2 cellular contexts compared by ENCODE assay signal in the genomic region with DNA sequence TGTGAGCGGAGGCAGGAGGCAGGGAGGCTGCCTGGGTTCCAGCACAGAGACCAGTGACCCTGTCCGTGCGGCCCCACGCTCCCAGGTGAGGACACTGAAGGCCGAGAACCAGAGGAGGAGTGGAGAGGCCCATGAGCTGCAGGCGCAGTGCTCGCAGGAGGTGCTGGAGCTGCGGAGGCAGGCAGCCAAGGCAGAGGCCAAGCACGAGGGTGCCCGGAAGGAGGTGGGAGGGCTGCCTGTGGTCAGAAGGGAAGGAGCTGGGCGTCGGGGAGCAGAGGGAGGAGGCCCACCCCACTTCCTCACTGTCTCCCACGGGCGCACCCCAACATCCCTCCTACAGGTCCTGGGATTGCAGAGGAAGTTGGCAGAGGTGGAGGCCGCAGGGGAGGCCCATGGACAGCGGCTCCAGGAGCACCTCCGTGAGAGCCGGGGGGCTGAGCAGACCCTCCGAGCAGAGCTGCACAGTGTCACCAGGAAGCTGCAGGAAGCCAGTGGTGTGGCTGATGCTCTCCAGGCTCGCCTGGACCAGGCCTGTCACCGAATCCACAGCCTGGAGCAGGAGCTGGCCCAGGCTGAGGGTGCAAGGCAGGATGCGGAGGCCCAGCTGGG.
TF ChIP-seq lines count a peak whose summit lies in the region.

No MANE protein-coding gene starts in this region.

TF ChIP-seq in HepG2, 621 proteins besides CTCF, POLR2A, EP300 and RAD21 (continues in another document):
- no peak for TF ChIP-seq SP4 (CRISPR knock-in tag; IDR thresholded peaks at IDR 0.05)
- TF ChIP-seq ZNF576 (CRISPR knock-in tag; IDR thresholded peaks at IDR 0.05) = no peak
- TF ChIP-seq, protein P1, sequence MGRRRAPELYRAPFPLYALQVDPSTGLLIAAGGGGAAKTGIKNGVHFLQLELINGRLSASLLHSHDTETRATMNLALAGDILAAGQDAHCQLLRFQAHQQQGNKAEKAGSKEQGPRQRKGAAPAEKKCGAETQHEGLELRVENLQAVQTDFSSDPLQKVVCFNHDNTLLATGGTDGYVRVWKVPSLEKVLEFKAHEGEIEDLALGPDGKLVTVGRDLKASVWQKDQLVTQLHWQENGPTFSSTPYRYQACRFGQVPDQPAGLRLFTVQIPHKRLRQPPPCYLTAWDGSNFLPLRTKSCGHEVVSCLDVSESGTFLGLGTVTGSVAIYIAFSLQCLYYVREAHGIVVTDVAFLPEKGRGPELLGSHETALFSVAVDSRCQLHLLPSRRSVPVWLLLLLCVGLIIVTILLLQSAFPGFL (CRISPR knock-in tag; IDR thresholded peaks at IDR 0.05) = no peak
- no peak for TF ChIP-seq ZNF530 (CRISPR knock-in tag; IDR thresholded peaks at IDR 0.05; ENCODE audit: low read depth)
- TF ChIP-seq SRSF9 (IDR thresholded peaks at IDR 0.05; ENCODE audit: borderline replicate concordance, insufficient read depth, low read depth, low read length, poor library complexity, severe bottlenecking) = no peak
- no peak for TF ChIP-seq TFDP2 (CRISPR knock-in tag; IDR thresholded peaks at IDR 0.05)
- TF ChIP-seq POGZ (CRISPR knock-in tag; IDR thresholded peaks at IDR 0.05) = no peak
- TF ChIP-seq ZNF44 (CRISPR knock-in tag; IDR thresholded peaks at IDR 0.05) = no peak
- TF ChIP-seq THAP9 (CRISPR knock-in tag; IDR thresholded peaks at IDR 0.05; ENCODE audit: borderline replicate concordance) = 0 out of 2 replicates have a peak, but pooled peaks have one; percentile 5
- no peak for TF ChIP-seq RXRA (CRISPR knock-in tag; IDR thresholded peaks at IDR 0.05)
- TF ChIP-seq CHD4 (IDR thresholded peaks at IDR 0.05; ENCODE audit: borderline replicate concordance, low read length) = no peak
- TF ChIP-seq ZNF263 (CRISPR knock-in tag; IDR thresholded peaks at IDR 0.05) = peak; percentile 27; the same call in 1 of the 2 replicates
- TF ChIP-seq, protein P2, sequence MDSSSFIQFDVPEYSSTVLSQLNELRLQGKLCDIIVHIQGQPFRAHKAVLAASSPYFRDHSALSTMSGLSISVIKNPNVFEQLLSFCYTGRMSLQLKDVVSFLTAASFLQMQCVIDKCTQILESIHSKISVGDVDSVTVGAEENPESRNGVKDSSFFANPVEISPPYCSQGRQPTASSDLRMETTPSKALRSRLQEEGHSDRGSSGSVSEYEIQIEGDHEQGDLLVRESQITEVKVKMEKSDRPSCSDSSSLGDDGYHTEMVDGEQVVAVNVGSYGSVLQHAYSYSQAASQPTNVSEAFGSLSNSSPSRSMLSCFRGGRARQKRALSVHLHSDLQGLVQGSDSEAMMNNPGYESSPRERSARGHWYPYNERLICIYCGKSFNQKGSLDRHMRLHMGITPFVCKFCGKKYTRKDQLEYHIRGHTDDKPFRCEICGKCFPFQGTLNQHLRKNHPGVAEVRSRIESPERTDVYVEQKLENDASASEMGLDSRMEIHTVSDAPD (CRISPR knock-in tag; IDR thresholded peaks at IDR 0.05) = no peak
- TF ChIP-seq, protein P3, sequence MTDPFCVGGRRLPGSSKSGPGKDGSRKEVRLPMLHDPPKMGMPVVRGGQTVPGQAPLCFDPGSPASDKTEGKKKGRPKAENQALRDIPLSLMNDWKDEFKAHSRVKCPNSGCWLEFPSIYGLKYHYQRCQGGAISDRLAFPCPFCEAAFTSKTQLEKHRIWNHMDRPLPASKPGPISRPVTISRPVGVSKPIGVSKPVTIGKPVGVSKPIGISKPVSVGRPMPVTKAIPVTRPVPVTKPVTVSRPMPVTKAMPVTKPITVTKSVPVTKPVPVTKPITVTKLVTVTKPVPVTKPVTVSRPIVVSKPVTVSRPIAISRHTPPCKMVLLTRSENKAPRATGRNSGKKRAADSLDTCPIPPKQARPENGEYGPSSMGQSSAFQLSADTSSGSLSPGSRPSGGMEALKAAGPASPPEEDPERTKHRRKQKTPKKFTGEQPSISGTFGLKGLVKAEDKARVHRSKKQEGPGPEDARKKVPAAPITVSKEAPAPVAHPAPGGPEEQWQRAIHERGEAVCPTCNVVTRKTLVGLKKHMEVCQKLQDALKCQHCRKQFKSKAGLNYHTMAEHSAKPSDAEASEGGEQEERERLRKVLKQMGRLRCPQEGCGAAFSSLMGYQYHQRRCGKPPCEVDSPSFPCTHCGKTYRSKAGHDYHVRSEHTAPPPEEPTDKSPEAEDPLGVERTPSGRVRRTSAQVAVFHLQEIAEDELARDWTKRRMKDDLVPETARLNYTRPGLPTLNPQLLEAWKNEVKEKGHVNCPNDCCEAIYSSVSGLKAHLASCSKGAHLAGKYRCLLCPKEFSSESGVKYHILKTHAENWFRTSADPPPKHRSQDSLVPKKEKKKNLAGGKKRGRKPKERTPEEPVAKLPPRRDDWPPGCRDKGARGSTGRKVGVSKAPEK (CRISPR knock-in tag; IDR thresholded peaks at IDR 0.05; ENCODE audit: borderline replicate concordance) = no peak
- TF ChIP-seq ZFP82 (CRISPR knock-in tag; IDR thresholded peaks at IDR 0.05; ENCODE audit: borderline replicate concordance) = no peak

TF ChIP-seq in GM12891, 5 proteins besides CTCF, POLR2A, EP300 and RAD21:
- no peak for TF ChIP-seq POLR2AphosphoS5 (IDR thresholded peaks at IDR 0.05; ENCODE audit: low read depth, low read length)
